In the genomic region with DNA sequence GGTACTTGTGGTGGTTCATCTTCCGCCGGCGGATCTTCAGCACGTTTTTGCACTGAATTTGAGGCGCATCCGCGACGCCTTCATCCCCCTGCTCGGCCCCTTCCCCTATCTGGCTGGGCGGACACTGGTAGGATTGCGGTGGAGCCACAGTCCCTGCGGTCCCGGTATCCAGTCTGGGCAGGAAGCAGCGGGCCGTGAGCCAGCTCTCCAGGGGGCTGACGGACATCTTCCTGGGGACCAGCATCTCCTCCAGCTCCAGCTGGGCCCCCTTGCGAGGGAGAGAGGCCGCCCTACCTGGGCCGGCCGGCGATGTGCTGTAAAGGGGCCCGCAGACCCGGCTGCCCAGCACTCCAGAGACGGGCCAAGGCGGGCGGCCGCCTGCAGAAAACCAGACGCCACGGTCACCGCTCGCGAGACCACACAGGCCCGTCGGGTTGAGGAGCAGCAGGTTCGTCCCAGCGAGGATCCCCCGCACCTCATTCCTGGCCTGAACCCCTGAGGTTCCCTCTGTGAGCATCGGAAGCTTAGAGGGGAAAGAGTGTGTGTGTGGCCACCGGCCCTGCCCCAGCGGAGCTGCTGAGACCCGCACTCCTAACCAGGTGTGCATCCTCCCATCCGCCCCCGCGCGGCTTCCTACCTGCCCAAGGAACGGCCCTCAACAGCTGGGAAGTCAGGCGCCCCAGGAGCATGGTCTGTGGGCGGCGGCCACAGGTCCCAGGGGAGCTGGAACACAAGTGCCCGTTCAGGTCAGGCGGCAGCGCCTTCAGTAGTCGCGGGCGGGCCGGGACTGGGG, we compare ENCODE assay signal across 6 cellular contexts. TPM values are rescaled to one million over a fixed set of nuclear protein-coding genes. Genes with fewer than 3 reads are reported as not detected.
A peak's percentile ranks its signal among the peaks of the same experiment; 100 is the strongest.
DNase-seq lines count a peak whose midpoint lies in the region; ATAC-seq and TF ChIP-seq lines count a peak whose summit lies in the region.

No MANE protein-coding gene starts in this region.

- H3K9me3 ChIP-seq in OCI-LY7 (ENCODE audit: low read length) (no peaks in the 10 kb centered on the region), upper lobe of left lung (no peaks in the 10 kb centered on the region)

- peak overlapping the region; percentile 99 for H3K4me3 ChIP-seq in OCI-LY7 (ENCODE audit: low read depth, low read length, poor library complexity, severe bottlenecking)
- peak overlapping the region; percentile 83 to 100 (median 94) for H3K4me3 ChIP-seq in upper lobe of left lung

- H3K36me3 ChIP-seq in OCI-LY7 (ENCODE audit: insufficient read depth, low read length) (peaks cover 47% of the 10 kb centered on the region), upper lobe of left lung (peaks cover 0 to 15% (median 9%) of the 10 kb centered on the region in 4 donors)

- H3K4me2 ChIP-seq in OCI-LY7 (ENCODE audit: low read length): peak overlapping the region; percentile 94

- intact Hi-C loops in OCI-LY7 (cut with micrococcal nuclease; ENCODE audit: unreplicated experiment): loop anchor here (2.0 kb wide), 1 partner anchor 49 kb away; the partner anchor contains the start of genes CPTP and INTS11
- intact Hi-C loops in left ventricle myocardium superior (cut with micrococcal nuclease): no loop called here
- intact Hi-C loops in head of caudate nucleus (cut with DNase I): no loop called here

- peaks cover 20% of the 10 kb centered on the region for H3K79me2 ChIP-seq in OCI-LY7 (ENCODE audit: insufficient read depth, low read depth, low read length)

- no peaks in the 10 kb centered on the region for H4K20me1 ChIP-seq in OCI-LY7 (ENCODE audit: insufficient read depth, low read length)

- peak overlapping the region; percentile 75 for H3K27ac ChIP-seq in OCI-LY7 (ENCODE audit: low read depth, low read length, poor library complexity, severe bottlenecking)
- H3K27ac ChIP-seq in upper lobe of left lung: peak overlapping the region; percentile 88 to 98 (median 94)

- peak; percentile 2 for ATAC-seq in GM19395 (IDR thresholded peaks at IDR 0.05; ENCODE audit: unreplicated experiment)
- peak; percentile 1 for ATAC-seq in left ventricle myocardium superior
- ATAC-seq in upper lobe of left lung (ENCODE audit: low FRiP score in 2 of 2): no peak

- no peaks in the 10 kb centered on the region for H3K9me2 ChIP-seq in OCI-LY7 (ENCODE audit: insufficient read depth, low read length)

- TF ChIP-seq CTCF in OCI-LY7 (conservative IDR thresholded peaks at IDR 0.05; ENCODE audit: low read length) (no peak), upper lobe of left lung (IDR thresholded peaks at IDR 0.05) (no peak)

- DNase-seq in OCI-LY7 (ENCODE audit: low spot score) (peak; percentile 46), left ventricle myocardium superior (peak; percentile 60), upper lobe of left lung (peak in 1 of 2 donors; percentile 83), NCI-H2029 (lab: John Stamatoyannopoulos, UW) (no peak), head of caudate nucleus (no peak)

- TF ChIP-seq EP300 in upper lobe of left lung (IDR thresholded peaks at IDR 0.05): no peak

- no peaks in the 10 kb centered on the region for H3K27me3 ChIP-seq in upper lobe of left lung

- H3K4me1 ChIP-seq in OCI-LY7 (ENCODE audit: insufficient read depth, low read length, poor library complexity, severe bottlenecking) (peaks cover 38% of the 10 kb centered on the region), upper lobe of left lung (peaks cover 28 to 44% (median 35%) of the 10 kb centered on the region in 4 donors)

- TSS peak; percentile 96 for BruUV-seq in OCI-LY7 (replicated peaks; lab: Mats Ljungman, UMichigan)

- CTCF ChIA-PET in OCI-LY7 (lab: Charles Lee; ENCODE audit: unreplicated experiment): no interaction called here

- no peak for TF ChIP-seq POLR2A in upper lobe of left lung (IDR thresholded peaks at IDR 0.05)

- 24 to 51% methylated on average over 23 to 48 of the region's 56 CpGs for WGBS in upper lobe of left lung, 2 donors

- H2AFZ ChIP-seq in OCI-LY7 (ENCODE audit: low read length): peak overlapping the region; percentile 50; the same call in 1 of the 2 replicates

- POLR2A ChIA-PET in OCI-LY7 (lab: Charles Lee): no interaction called here

RNA-seq across cellular contexts. Expression of gene AURKAIP1, which starts 0.7 kb away (rescaled TPM):
- 156 and 163 TPM in 2 replicates for total RNA-seq in OCI-LY7 (2014; rRNA removed; shearing (Covaris generic))
- total RNA-seq in OCI-LY7 (2022) (145 and 172 TPM in 2 replicates), left ventricle myocardium superior (268 TPM), upper lobe of left lung (100 to 1,000 TPM in 5 of 6 donors, 10 to 100 TPM in 1; 76.0 to 149 (median 119) TPM)

RNA-seq across cellular contexts. Expression of gene MXRA8, which starts 15.9 kb away (rescaled TPM):
- total RNA-seq in OCI-LY7 (2014; rRNA removed; shearing (Covaris generic)): not detected in 2 replicates
- total RNA-seq in OCI-LY7 (2022) (not detected in 2 replicates), left ventricle myocardium superior (16.8 TPM), upper lobe of left lung (100 to 1,000 TPM in 2 of 6 donors, 10 to 100 TPM in 4; 23.9 to 137 (median 63.4) TPM)

RNA-seq across cellular contexts. Expression of gene CCNL2, which starts 24.9 kb away (rescaled TPM):
- total RNA-seq in OCI-LY7 (2014; rRNA removed; shearing (Covaris generic)): 297 and 307 TPM in 2 replicates
- 213 and 238 TPM in 2 replicates for total RNA-seq in OCI-LY7 (2022)
- total RNA-seq in left ventricle myocardium superior: 61.0 TPM
- total RNA-seq in upper lobe of left lung: 100 to 1,000 TPM; 131 to 897 (median 216) TPM

RNA-seq across cellular contexts. Expression of gene DVL1, which starts 25.0 kb away (rescaled TPM):
- total RNA-seq in OCI-LY7 (2014; rRNA removed; shearing (Covaris generic)): 41.7 and 47.1 TPM in 2 replicates
- 27.8 and 30.7 TPM in 2 replicates for total RNA-seq in OCI-LY7 (2022)
- 144 TPM for total RNA-seq in left ventricle myocardium superior
- total RNA-seq in upper lobe of left lung: 100 to 1,000 TPM in 3 of 6 donors, 10 to 100 TPM in 3; 71.8 to 205 (median 90.6) TPM

RNA-seq across cellular contexts. Expression of gene MRPL20, which starts 32.8 kb away (rescaled TPM):
- total RNA-seq in OCI-LY7 (2014; rRNA removed; shearing (Covaris generic)): 165 and 196 TPM in 2 replicates
- total RNA-seq in OCI-LY7 (2022) (116 and 143 TPM in 2 replicates), left ventricle myocardium superior (155 TPM), upper lobe of left lung (100 to 1,000 TPM in 3 of 6 donors, 10 to 100 TPM in 3; 90.7 to 145 (median 101) TPM)

Comparison
In these comparisons a context has a peak if more than half of its experiments do, and no peak if none do; other contexts are left out.
1. ATAC-seq: peak in GM19395 (single experiment) and left ventricle myocardium superior (single experiment); none in upper lobe of left lung (0 of 2).
2. DNase-seq: peak in OCI-LY7 (single experiment) and left ventricle myocardium superior (single experiment); none in NCI-H2029 (single experiment) and head of caudate nucleus (0 of 42).
3. RNA of gene MXRA8, which starts 15.9 kb away (total RNA-seq): 23.9 to 137 TPM in upper lobe of left lung and 16.8 TPM in left ventricle myocardium superior (single experiment); not detected in OCI-LY7; every median in the first group is over 10 times any median in the second.